16 cellular contexts compared by ENCODE assay signal in the genomic region with DNA sequence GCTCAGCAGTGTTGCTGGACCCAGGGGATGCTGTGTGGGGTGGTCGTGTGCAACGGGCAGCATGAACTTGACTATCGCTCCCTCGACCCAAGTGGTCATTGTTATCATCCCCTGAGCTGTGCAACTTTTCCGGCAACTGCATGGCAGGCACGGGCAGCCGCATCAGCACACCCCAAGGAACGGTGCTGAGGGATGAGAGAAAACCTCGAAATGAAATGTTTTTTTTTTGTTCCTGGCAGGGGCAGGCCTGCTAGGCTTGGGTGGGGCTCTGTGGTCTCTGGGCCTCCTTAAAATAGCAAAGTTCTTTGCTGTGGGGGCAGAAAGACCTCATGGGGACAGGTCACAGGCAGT. TPM values are rescaled to one million over a fixed set of nuclear protein-coding genes. Genes with fewer than 3 reads are reported as not detected.
DNase-seq lines count a peak whose midpoint lies in the region; ATAC-seq and TF ChIP-seq lines count a peak whose summit lies in the region.
"Had no signal": no experiment of that assay in that cellular context is flagged by ENCODE, and none has a peak within 500 bp of the region (broad histone marks: within the 10 kb centered on the region; RNA-seq: fewer than 3 reads in every experiment).

No MANE protein-coding gene starts in this region.

- CTCF ChIA-PET in OCI-LY7 (lab: Charles Lee; ENCODE audit: unreplicated experiment): interaction anchor here (2.4 to 3.8 kb wide), 2 partner anchors 44 to 70 kb away, joined by 12 to 29 read pairs; no protein-coding TSS in a partner anchor

- H3K4me3 ChIP-seq in BLaER1: no peak overlapping the region
- H3K4me3 ChIP-seq in OCI-LY7 (ENCODE audit: low read depth, low read length, poor library complexity, severe bottlenecking): peak overlapping the region; percentile 40
- no peak overlapping the region for H3K4me3 ChIP-seq in spleen

- H3K9me2 ChIP-seq in OCI-LY7 (ENCODE audit: insufficient read depth, low read length): no peaks in the 10 kb centered on the region

- no peak for TF ChIP-seq CTCF in OCI-LY7 (conservative IDR thresholded peaks at IDR 0.05; ENCODE audit: low read length)
- no peak for TF ChIP-seq CTCF in spleen (IDR thresholded peaks at IDR 0.05 in 8 of 11, conservative IDR thresholded peaks at IDR 0.05 in 3 of 11)

- H3K27me3 ChIP-seq in BLaER1: no peaks in the 10 kb centered on the region
- no peaks in the 10 kb centered on the region for H3K27me3 ChIP-seq in spleen (replicated peaks in 1 of 7)

- no peaks in the 10 kb centered on the region for H4K20me1 ChIP-seq in BLaER1
- H4K20me1 ChIP-seq in OCI-LY7 (ENCODE audit: insufficient read depth, low read length): no peaks in the 10 kb centered on the region

- no peak for TF ChIP-seq POLR2A in spleen (IDR thresholded peaks at IDR 0.05)

- H3K4me1 ChIP-seq in BLaER1 (peaks cover 100% of the 10 kb centered on the region), OCI-LY7 (ENCODE audit: insufficient read depth, low read length, poor library complexity, severe bottlenecking) (peaks cover 97% of the 10 kb centered on the region), spleen (peaks cover 5 to 71% (median 46%) of the 10 kb centered on the region in 6 donors)

- peak overlapping the region; percentile 2; the same call in 1 of the 2 replicates for H2AFZ ChIP-seq in OCI-LY7 (ENCODE audit: low read length)

- H3K79me2 ChIP-seq in OCI-LY7 (ENCODE audit: insufficient read depth, low read depth, low read length): peaks cover 43% of the 10 kb centered on the region; the same call in 1 of the 2 replicates

- 67 to 77% (median 68%) methylated on average over 9 of the region's 9 CpGs for WGBS in spleen, 5 donors

- H3K27ac ChIP-seq in BLaER1 (peak overlapping the region; percentile 76), OCI-LY7 (ENCODE audit: low read depth, low read length, poor library complexity, severe bottlenecking) (peak overlapping the region; percentile 97), spleen (peak overlapping the region in 4 of 8 donors; percentile 40 to 81 (median 64))
- H3K27ac ChIP-seq: KMS-11 had no signal

- intact Hi-C loops in OCI-LY7 (cut with micrococcal nuclease; ENCODE audit: unreplicated experiment) (loop anchor here (5.0 kb wide), 1 partner anchor 192 kb away; a partner anchor contains a TSS), spleen (cut with DNase I; ENCODE audit: low total_unique reads) (no loop called here)

- H3K36me3 ChIP-seq in BLaER1: no peaks in the 10 kb centered on the region
- H3K36me3 ChIP-seq in OCI-LY7 (ENCODE audit: insufficient read depth, low read length): no peaks in the 10 kb centered on the region
- H3K36me3 ChIP-seq in spleen: no peaks in the 10 kb centered on the region

- no peaks in the 10 kb centered on the region for H3K9me3 ChIP-seq in BLaER1
- H3K9me3 ChIP-seq in OCI-LY7 (ENCODE audit: low read length): no peaks in the 10 kb centered on the region
- no peaks in the 10 kb centered on the region for H3K9me3 ChIP-seq in spleen

- H3K4me2 ChIP-seq in BLaER1 (peak overlapping the region; percentile 93), OCI-LY7 (ENCODE audit: low read length) (peak overlapping the region; percentile 63)
- H3K4me2 ChIP-seq: KMS-11 had no signal

- H3K9ac ChIP-seq in BLaER1: peak overlapping the region; percentile 52; the same call in 1 of the 2 replicates
- H3K9ac ChIP-seq: KMS-11 had no signal

- BruUV-seq in OCI-LY7 (replicated peaks; lab: Mats Ljungman, UMichigan): no TSS peak

- peak; percentile 48 for DNase-seq in OCI-LY7 (ENCODE audit: low spot score)
- DNase-seq in myocyte (ENCODE audit: low read depth): peak; percentile 41
- peak; percentile 54 for DNase-seq in spleen
- DNase-seq in effector CD4-positive, alpha-beta T cell: no peak
- DNase-seq in amygdala (lab: John Stamatoyannopoulos, UW): no peak
- DNase-seq in activated effector memory CD4-positive, alpha-beta T cell treated with anti-CD3 and anti-CD28 coated beads, Interleukin-2, amount 50 U/mL, for 16 hours: no peak
- DNase-seq: 8988T; CD4-positive, CD25-positive, alpha-beta regulatory T cell; H7; NCI-H1694; NCI-H526 treated with DMSO at 0.1 percent for 48 hours; PC-3; SHP77 had no signal

- POLR2A ChIA-PET in OCI-LY7 (lab: Charles Lee): no interaction called here

- ATAC-seq in HG02623 (IDR thresholded peaks at IDR 0.05; ENCODE audit: unreplicated experiment): no peak
- ATAC-seq: PC-3 had no signal

RNA-seq across cellular contexts. Expression of a gene that starts 51.4 kb away (rescaled TPM):
- 11.3 and 12.5 TPM in 2 replicates for total RNA-seq in OCI-LY7 (2014; rRNA removed; shearing (Covaris generic))
- 7.4 and 10.5 TPM in 2 replicates for total RNA-seq in OCI-LY7 (2022)
- 1.7 and 3.2 TPM in 2 replicates for total RNA-seq in myocyte
- 33.3 TPM for polyA plus RNA-seq in myocyte (2012)
- total RNA-seq in spleen: 1 to 10 TPM; 1.5 to 8.8 (median 4.5) TPM
- 1 to 10 TPM in 2 of 3 donors, under 1 TPM in 1; 0.93 to 2.4 (median 1.2) TPM for polyA plus RNA-seq in spleen
- total RNA-seq: CD4-positive, CD25-positive, alpha-beta regulatory T cell had no signal
- polyA plus RNA-seq: CD4-positive, CD25-positive, alpha-beta regulatory T cell had no signal

Comparison
In these comparisons a context has a peak if more than half of its experiments do, and no peak if none do; other contexts are left out.
1. DNase-seq: peak in OCI-LY7 (single experiment), myocyte (single experiment) and spleen (single experiment); none in effector CD4-positive, alpha-beta T cell (single experiment), amygdala (0 of 56) and activated effector memory CD4-positive, alpha-beta T cell treated with anti-CD3 and anti-CD28 coated beads, Interleukin-2, amount 50 U/mL, for 16 hours (single experiment).